Comparison of ENCODE assay signal across 1 cellular context in genomic region chr7:25842201-25842726, GRCh38.
TF ChIP-seq lines count a peak whose summit lies in the region.

No MANE protein-coding gene starts in this region.

TF ChIP-seq in SK-N-SH, 30 proteins besides CTCF, POLR2A, EP300 and RAD21:
- TF ChIP-seq USF1 (IDR thresholded peaks at IDR 0.05; ENCODE audit: borderline replicate concordance, low read depth) = no peak
- no peak for TF ChIP-seq YY1 (IDR thresholded peaks at IDR 0.05; ENCODE audit: low read depth)
- no peak for TF ChIP-seq EZH2phosphoT487 (IDR thresholded peaks at IDR 0.05; ENCODE audit: borderline replicate concordance, low read depth)
- TF ChIP-seq NFIC (IDR thresholded peaks at IDR 0.05; ENCODE audit: borderline replicate concordance) = no peak
- TF ChIP-seq FOXJ3 (CRISPR knock-in tag; IDR thresholded peaks at IDR 0.05) = no peak
- no peak for TF ChIP-seq POLR2AphosphoS5 (IDR thresholded peaks at IDR 0.05; ENCODE audit: low read depth, low read length)
- no peak for TF ChIP-seq SMC3 (IDR thresholded peaks at IDR 0.05; ENCODE audit: low read depth, low read length)
- TF ChIP-seq FOXM1 (IDR thresholded peaks at IDR 0.05; ENCODE audit: low read depth) = no peak
- TF ChIP-seq JUND (IDR thresholded peaks at IDR 0.05) = no peak
- TF ChIP-seq ELF1 (IDR thresholded peaks at IDR 0.05) = no peak
- TF ChIP-seq TCF12 (IDR thresholded peaks at IDR 0.05) = no peak
- no peak for TF ChIP-seq RFX5 (IDR thresholded peaks at IDR 0.05; ENCODE audit: low read length)
- no peak for TF ChIP-seq RXRA (IDR thresholded peaks at IDR 0.05; ENCODE audit: borderline replicate concordance, low read depth)
- TF ChIP-seq, protein P1, sequence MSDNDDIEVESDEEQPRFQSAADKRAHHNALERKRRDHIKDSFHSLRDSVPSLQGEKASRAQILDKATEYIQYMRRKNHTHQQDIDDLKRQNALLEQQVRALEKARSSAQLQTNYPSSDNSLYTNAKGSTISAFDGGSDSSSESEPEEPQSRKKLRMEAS (IDR thresholded peaks at IDR 0.05; ENCODE audit: low read depth) = no peak
- no peak for TF ChIP-seq TAF1 (IDR thresholded peaks at IDR 0.05; ENCODE audit: borderline replicate concordance, low read depth, low read length)
